20 cellular contexts compared by ENCODE assay signal in the genomic region with DNA sequence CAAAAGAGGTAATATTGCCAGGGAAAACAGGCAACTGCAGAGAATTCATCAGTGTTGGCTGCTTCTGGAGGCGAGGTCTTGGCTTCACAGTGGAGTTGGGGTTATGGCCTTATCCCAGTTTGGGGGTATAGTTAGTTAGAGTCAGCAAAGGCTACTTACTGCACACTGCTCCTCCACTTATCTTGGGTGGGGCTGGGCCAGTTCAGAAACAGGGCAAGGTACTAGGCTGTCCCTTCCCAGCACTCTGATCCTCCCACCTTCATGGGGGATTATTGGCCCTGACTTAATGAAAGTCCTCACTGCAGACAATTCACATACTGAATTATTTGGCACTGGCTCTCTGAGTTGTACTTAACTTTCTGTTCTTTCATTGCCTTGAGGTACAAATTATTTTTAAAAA.
"Had no signal": no experiment of that assay in that cellular context is flagged by ENCODE, and none has a peak within 500 bp of the region (broad histone marks: within the 10 kb centered on the region; RNA-seq: fewer than 3 reads in every experiment).

No MANE protein-coding gene starts in this region.

- H3K4me3 Mint-ChIP-seq: immature natural killer cell; naive thymus-derived CD8-positive, alpha-beta T cell; neural crest cell had no signal

- ATAC-seq: gastroesophageal sphincter; naive thymus-derived CD8-positive, alpha-beta T cell had no signal

- H3K4me3 ChIP-seq: colonic mucosa, esophagus squamous epithelium, gastroesophageal sphincter, lung, sigmoid colon, skin epidermis, stomach, upper lobe of right lung, vagina had no signal

- H3K4me1 ChIP-seq: colonic mucosa had no signal

- H3K27ac ChIP-seq: colonic mucosa, esophagus squamous epithelium, gastroesophageal sphincter, sigmoid colon, skin epidermis, stomach, upper lobe of right lung had no signal

- H3K9me3 ChIP-seq: colonic mucosa, esophagus squamous epithelium, gastroesophageal sphincter, sigmoid colon, stomach, upper lobe of right lung, vagina had no signal

- H3K36me3 ChIP-seq: colonic mucosa, esophagus squamous epithelium, gastroesophageal sphincter, sigmoid colon, stomach, upper lobe of right lung, vagina had no signal

- DNase-seq: colonic mucosa; dermis blood vessel endothelial cell; esophagus squamous epithelium; immature natural killer cell; left ventricle myocardium superior; mesendoderm; naive thymus-derived CD8-positive, alpha-beta T cell; posterior cingulate gyrus; sigmoid colon; stimulated activated CD4-positive, alpha-beta T cell treated with anti-CD3 and anti-CD28 coated beads, Interleukin-12 subunit alpha, Interleukin-12 subunit beta, amount 100 ng/mL, for 4 hours; stimulated activated naive CD4-positive, alpha-beta T cell; stomach; substantia nigra; upper lobe of right lung had no signal

- H3K27ac Mint-ChIP-seq: immature natural killer cell; naive thymus-derived CD8-positive, alpha-beta T cell had no signal

- FAIRE-seq: keratinocyte had no signal

- H3K36me3 Mint-ChIP-seq: immature natural killer cell; naive thymus-derived CD8-positive, alpha-beta T cell had no signal

- H3K9me3 Mint-ChIP-seq: immature natural killer cell, neural crest cell had no signal

- H3K27me3 ChIP-seq: colonic mucosa, esophagus squamous epithelium, gastroesophageal sphincter, sigmoid colon, stomach, upper lobe of right lung, vagina had no signal
